Comparison of ENCODE assay signal across 8 cellular contexts in genomic region chr9:113740508-113741307, GRCh38.
DNase-seq lines count a peak whose midpoint lies in the region; ATAC-seq and TF ChIP-seq lines count a peak whose summit lies in the region.
"Not testable (repeated sequence)": the region's sequence is repeated elsewhere in the genome, so short reads cannot be mapped to it uniquely, and the experiment has no call there.

No MANE protein-coding gene starts in this region.

- H3K27me3 Mint-ChIP-seq in activated CD4-positive, alpha-beta T cell treated with anti-CD3 and anti-CD28 coated beads for 36 hours, result not testable (repeated sequence)
- H3K27me3 Mint-ChIP-seq in progenitor cell of endocrine pancreas, result peaks cover 19% of the 10 kb centered on the region

- DNase-seq in A172 (ENCODE audit: low spot score), result peak; percentile 85
- peak; percentile 77 for DNase-seq in EH (ENCODE audit: low read depth)
- peak; percentile 11 for DNase-seq in HS-27A (ENCODE audit: low read depth)
- peak; percentile 24 for DNase-seq in NCI-H69 (lab: John Stamatoyannopoulos, UW)
- DNase-seq in activated CD4-positive, alpha-beta T cell treated with anti-CD3 and anti-CD28 coated beads for 36 hours, result peak; percentile 18
- DNase-seq in choroid plexus epithelial cell (ENCODE audit: low read depth), result peak; percentile 26
- DNase-seq in foreskin melanocyte, result peak; percentile 52
- DNase-seq in progenitor cell of endocrine pancreas (ENCODE audit: low spot score, unreplicated experiment), result not testable (repeated sequence)

- not testable (repeated sequence) for H3K4me3 ChIP-seq in choroid plexus epithelial cell (ENCODE audit: low read depth, low read length)

- H3K4me3 Mint-ChIP-seq in activated CD4-positive, alpha-beta T cell treated with anti-CD3 and anti-CD28 coated beads for 36 hours; progenitor cell of endocrine pancreas (ENCODE audit: low read depth): not testable (repeated sequence)

- POLR2A ChIA-PET in activated CD4-positive, alpha-beta T cell treated with anti-CD3 and anti-CD28 coated beads for 36 hours (lab: Charles Lee), result not testable (repeated sequence)

- H3K4me1 Mint-ChIP-seq in activated CD4-positive, alpha-beta T cell treated with anti-CD3 and anti-CD28 coated beads for 36 hours; progenitor cell of endocrine pancreas (ENCODE audit: low read depth): not testable (repeated sequence)

- H3K27ac Mint-ChIP-seq in activated CD4-positive, alpha-beta T cell treated with anti-CD3 and anti-CD28 coated beads for 36 hours, result not testable (repeated sequence)
- H3K27ac Mint-ChIP-seq in progenitor cell of endocrine pancreas, result peak overlapping the region; percentile 1

- ATAC-seq in activated CD4-positive, alpha-beta T cell treated with anti-CD3 and anti-CD28 coated beads for 36 hours, result peak; percentile 45

- CTCF ChIA-PET in activated CD4-positive, alpha-beta T cell treated with anti-CD3 and anti-CD28 coated beads for 36 hours (lab: Charles Lee), result not testable (repeated sequence)

- intact Hi-C loops in activated CD4-positive, alpha-beta T cell treated with anti-CD3 and anti-CD28 coated beads for 36 hours (cut with DNase I, micrococcal nuclease), result not testable (repeated sequence)

- TF ChIP-seq CTCF in choroid plexus epithelial cell (conservative IDR thresholded peaks at IDR 0.05; ENCODE audit: low read depth, low read length); progenitor cell of endocrine pancreas (IDR thresholded peaks at IDR 0.05; ENCODE audit: unreplicated experiment): not testable (repeated sequence)

- H3K9me3 Mint-ChIP-seq in activated CD4-positive, alpha-beta T cell treated with anti-CD3 and anti-CD28 coated beads for 36 hours (ENCODE audit: low read depth); progenitor cell of endocrine pancreas (ENCODE audit: low read depth): not testable (repeated sequence)

- not testable (repeated sequence) for H3K36me3 Mint-ChIP-seq in activated CD4-positive, alpha-beta T cell treated with anti-CD3 and anti-CD28 coated beads for 36 hours (ENCODE audit: low read depth); progenitor cell of endocrine pancreas (ENCODE audit: insufficient read depth)
